18 cellular contexts compared by ENCODE assay signal in genomic region chr14:34851395-34851794, GRCh38. TPM values are rescaled to one million over a fixed set of nuclear protein-coding genes. Genes with fewer than 3 reads are reported as not detected.
A peak's percentile ranks its signal among the peaks of the same experiment; 100 is the strongest.
DNase-seq lines count a peak whose midpoint lies in the region; ATAC-seq, FAIRE-seq and TF ChIP-seq lines count a peak whose summit lies in the region.
"Had no signal": no experiment of that assay in that cellular context is flagged by ENCODE, and none has a peak within 500 bp of the region (broad histone marks: within the 10 kb centered on the region; RNA-seq: fewer than 3 reads in every experiment).

No MANE protein-coding gene starts in this region.

- H3K9me3 ChIP-seq in keratinocyte (ENCODE audit: control insufficient read depth, low read depth, low read length), result no peaks in the 10 kb centered on the region

- dilution Hi-C loops in keratinocyte (cut with MboI; ENCODE audit: extremely low pct_ligation_motif_present, low sequenced_read_pairs), result no loop called here

- H2AFZ ChIP-seq in keratinocyte (ENCODE audit: control insufficient read depth, low read length), result no peak overlapping the region

- H3K79me2 ChIP-seq in keratinocyte (ENCODE audit: control insufficient read depth, insufficient read depth, low read length), result peaks cover 20% of the 10 kb centered on the region

- H3K27ac ChIP-seq in keratinocyte (ENCODE audit: control insufficient read depth, insufficient read depth, low read length), result peak overlapping the region; percentile 43
- H3K27ac ChIP-seq: dorsolateral prefrontal cortex had no signal

- no peak for ATAC-seq in GM19324 (IDR thresholded peaks at IDR 0.05; ENCODE audit: low FRiP score, unreplicated experiment)
- ATAC-seq: activated CD4-positive, CD25-positive, alpha-beta regulatory T cell treated with anti-CD3 and anti-CD28 coated beads, Interleukin-2, amount 50 U/mL, for 24 hours; activated CD8-positive, alpha-beta memory T cell treated with anti-CD3 and anti-CD28 coated beads, Interleukin-2, amount 10 ng/mL, durations not matched to agents 7 days and 5 days; right cardiac atrium had no signal

- FAIRE-seq in keratinocyte (lab: Jason Lieb, UNC), result peak; percentile 9

- peaks cover 2% of the 10 kb centered on the region for H3K9me1 ChIP-seq in keratinocyte (ENCODE audit: control insufficient read depth, extremely low read depth, insufficient read depth, low read length)

- DNase-seq in AG10803 (ENCODE audit: low read depth) (peak; percentile 58), M059J (ENCODE audit: low read depth) (peak; percentile 20), choroid plexus epithelial cell (ENCODE audit: low read depth) (peak; percentile 47), keratinocyte (ENCODE audit: low read depth, low spot score) (no peak), glomerular visceral epithelial cell (ENCODE audit: extremely low spot score) (no peak)
- DNase-seq in central memory CD4-positive, alpha-beta T cell, result no peak
- DNase-seq in activated CD8-positive, alpha-beta memory T cell treated with anti-CD3 and anti-CD28 coated beads, Interleukin-2, amount 50 U/mL, for 4 hours, result no peak
- DNase-seq: activated CD8-positive, alpha-beta memory T cell treated with anti-CD3 and anti-CD28 coated beads, Interleukin-2, amount 10 ng/mL, durations not matched to agents 7 days and 5 days; activated gamma-delta T cell; dorsolateral prefrontal cortex; NCI-H2029 treated with DMSO at 0.1 percent for 48 hours; NCI-H510A treated with DMSO at 0.1 percent for 48 hours; right cardiac atrium; SIG-M5; stimulated activated CD4-positive, alpha-beta T cell treated with anti-CD3 and anti-CD28 coated beads, Interleukin-2, amount 100 ng/mL, for 24 hours; substantia nigra had no signal

- peaks cover 4 to 5% of the 10 kb centered on the region in 2 experiments for H3K36me3 ChIP-seq in keratinocyte (ENCODE audit: control insufficient read depth in 2 of 2, extremely low read depth in 1 of 2, insufficient read depth in 2 of 2, low read length in 2 of 2)

- no peak overlapping the region for H3K4me3 ChIP-seq in AG10803 (ENCODE audit: low read length)
- H3K4me3 ChIP-seq in choroid plexus epithelial cell (ENCODE audit: low read depth, low read length), result no peak overlapping the region
- no peak overlapping the region for H3K4me3 ChIP-seq in keratinocyte (ENCODE audit: control insufficient read depth in 2 of 3, extremely low read depth in 1 of 3, insufficient read depth in 2 of 3, low read depth in 1 of 3, low read length in 3 of 3)
- H3K4me3 ChIP-seq: dorsolateral prefrontal cortex had no signal

- H4K20me1 ChIP-seq in keratinocyte (ENCODE audit: control insufficient read depth, extremely low read depth, insufficient read depth, low read length), result no peaks in the 10 kb centered on the region

- TF ChIP-seq CTCF in AG10803 (conservative IDR thresholded peaks at IDR 0.05; ENCODE audit: low read length) (no peak), choroid plexus epithelial cell (conservative IDR thresholded peaks at IDR 0.05; ENCODE audit: low read depth, low read length) (no peak), keratinocyte (optimal IDR thresholded peaks at IDR 0.05 in 1 of 3, IDR thresholded peaks at IDR 0.05 in 1 of 3, conservative IDR thresholded peaks at IDR 0.05 in 1 of 3; ENCODE audit: extremely low read depth in 1 of 3, insufficient read depth in 2 of 3, low read length in 3 of 3) (no peak)

- no peak overlapping the region for H3K4me2 ChIP-seq in keratinocyte (ENCODE audit: control insufficient read depth, extremely low read depth, insufficient read depth, low read depth, low read length)

- H3K27me3 ChIP-seq in keratinocyte (ENCODE audit: control insufficient read depth, extremely low read depth, insufficient read depth, low read length), result no peaks in the 10 kb centered on the region
- H3K27me3 ChIP-seq: dorsolateral prefrontal cortex had no signal

- no peak overlapping the region for H3K9ac ChIP-seq in keratinocyte (ENCODE audit: control insufficient read depth, extremely low read depth, insufficient read depth, low read length)

- H3K4me1 ChIP-seq in keratinocyte (ENCODE audit: control insufficient read depth, extremely low read depth, insufficient read depth, low read length), result peaks cover 10% of the 10 kb centered on the region

RNA-seq across cellular contexts. Expression of gene BAZ1A, which starts 23.8 kb away (rescaled TPM):
- total RNA-seq in M059J (2014; rRNA removed; shearing (Covaris generic)), result 23.7 and 39.6 TPM in 2 replicates
- 28.0 to 52.0 TPM (median 35.3 TPM) in 3 replicates for polyA plus RNA-seq in keratinocyte
- polyA plus RNA-seq in keratinocyte (2011; ENCODE audit: low read depth), result 145 TPM
- polyA plus RNA-seq in keratinocyte (2011; cell fraction: cytosol; rRNA removed), result 20.1 and 39.9 TPM in 2 replicates
- polyA plus RNA-seq in keratinocyte (2011; cell fraction: nucleus; rRNA removed), result 66.3 and 83.6 TPM in 2 replicates
- 26.1 and 37.8 TPM in 2 replicates for polyA plus RNA-seq in keratinocyte (2012; ENCODE audit: low replicate concordance)
- 6.9 to 39.3 TPM (median 26.5 TPM) in 3 replicates for polyA minus RNA-seq in keratinocyte
- polyA minus RNA-seq in keratinocyte (2011; cell fraction: cytosol; rRNA and poly(A)+ RNA removed), result 14.2 TPM
- polyA minus RNA-seq in keratinocyte (2011; cell fraction: nucleus; rRNA and poly(A)+ RNA removed), result 25.2 and 56.8 TPM in 2 replicates

Comparison
In these comparisons a context has a peak if more than half of its experiments do, and no peak if none do; other contexts are left out.
1. DNase-seq: peak in AG10803 (single experiment), M059J (single experiment) and choroid plexus epithelial cell (single experiment); none in keratinocyte (single experiment), glomerular visceral epithelial cell (single experiment), central memory CD4-positive, alpha-beta T cell (single experiment) and activated CD8-positive, alpha-beta memory T cell treated with anti-CD3 and anti-CD28 coated beads, Interleukin-2, amount 50 U/mL, for 4 hours (single experiment).